24 cellular contexts compared by ENCODE assay signal in the genomic region with DNA sequence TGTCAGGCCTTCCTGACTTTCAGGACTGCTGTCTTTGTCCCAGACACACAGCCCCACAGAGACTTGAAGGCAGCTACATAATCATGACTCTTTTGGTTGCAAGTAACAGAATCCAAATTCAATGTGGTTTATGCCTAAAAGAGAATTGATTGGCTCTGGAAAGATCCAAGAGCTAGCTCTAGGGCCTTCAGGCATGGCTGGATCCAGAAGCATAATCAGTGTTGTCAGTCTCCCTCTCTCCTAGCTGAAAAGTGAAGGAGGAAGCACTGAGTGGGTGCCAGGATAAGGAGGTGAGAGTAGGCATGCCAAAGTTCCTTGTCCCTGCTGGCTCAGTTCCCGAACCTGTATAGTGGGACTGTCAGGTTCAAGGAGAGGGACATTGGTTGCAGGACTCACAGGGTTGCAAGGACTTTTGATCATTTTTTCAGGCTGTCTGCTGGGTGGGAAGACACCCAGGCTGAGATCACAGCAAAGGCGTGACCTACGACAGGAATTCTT. TPM values are rescaled to one million over a fixed set of nuclear protein-coding genes. Genes with fewer than 3 reads are reported as not detected.
A peak's percentile ranks its signal among the peaks of the same experiment; 100 is the strongest.
DNase-seq lines count a peak whose midpoint lies in the region; ATAC-seq, FAIRE-seq and TF ChIP-seq lines count a peak whose summit lies in the region.
"Had no signal": no experiment of that assay in that cellular context is flagged by ENCODE, and none has a peak within 500 bp of the region (broad histone marks: within the 10 kb centered on the region; RNA-seq: fewer than 3 reads in every experiment).

No MANE protein-coding gene starts in this region.

- H3K4me1 ChIP-seq in body of pancreas, result peaks cover 54% of the 10 kb centered on the region
- H3K4me1 ChIP-seq in mesendoderm (ENCODE audit: control insufficient read depth, low read depth, low read length), result peaks cover 9% of the 10 kb centered on the region
- H3K4me1 ChIP-seq in pancreas, result peaks cover 18 to 31% (median 30%) of the 10 kb centered on the region in 3 donors
- H3K4me1 ChIP-seq in CD8-positive, alpha-beta T cell (ENCODE audit: insufficient read depth, low read length), result no peaks in the 10 kb centered on the region
- H3K4me1 ChIP-seq: BE2C, Caco-2 had no signal

- H3K9ac ChIP-seq in mesendoderm (ENCODE audit: low read length), result no peak overlapping the region
- H3K9ac ChIP-seq: BLaER1 had no signal

- H2BK5ac ChIP-seq in mesendoderm (ENCODE audit: low read length), result peak overlapping the region; percentile 79

- H3K27me3 ChIP-seq in body of pancreas, result no peaks in the 10 kb centered on the region
- no peaks in the 10 kb centered on the region for H3K27me3 ChIP-seq in mesendoderm (ENCODE audit: insufficient read depth, low read length, poor library complexity)
- H3K27me3 ChIP-seq in pancreas, result no peaks in the 10 kb centered on the region
- H3K27me3 ChIP-seq in CD8-positive, alpha-beta T cell (ENCODE audit: insufficient read depth, low read length), result no peaks in the 10 kb centered on the region
- H3K27me3 ChIP-seq: BE2C, BLaER1 had no signal

- H3K9me3 ChIP-seq in body of pancreas, result no peaks in the 10 kb centered on the region
- H3K9me3 ChIP-seq in pancreas, result no peaks in the 10 kb centered on the region
- H3K9me3 ChIP-seq in CD8-positive, alpha-beta T cell (ENCODE audit: low read length), result no peaks in the 10 kb centered on the region
- H3K9me3 ChIP-seq: BE2C had no signal

- CTCF ChIA-PET in CD8-positive, alpha-beta T cell (lab: Charles Lee), result interaction anchor here (1.2 to 1.6 kb wide), 2 partner anchors 9 to 12 kb away, joined by 3 to 8 read pairs; no protein-coding TSS in a partner anchor

- DNase-seq in body of pancreas (peak; percentile 49 to 70 (median 65)), mesendoderm (no peak), pancreas (peak in 2 of 6 donors; percentile 34 to 50)
- DNase-seq in CD8-positive, alpha-beta T cell, result no peak
- DNase-seq: 8988T; ACHN; BE2C; C1 segment of cervical spinal cord; Caco-2; Calu3; CD4-positive, alpha-beta memory T cell; CD4-positive, CD25-positive, alpha-beta regulatory T cell; DMS79 treated with DMSO at 0.1 percent for 48 hours; GF-D8 had no signal

- H3K56ac ChIP-seq in mesendoderm (ENCODE audit: low read length), result peak overlapping the region; percentile 68

- no peaks in the 10 kb centered on the region for H3K27me3 Mint-ChIP-seq in CD8-positive, alpha-beta T cell (ENCODE audit: low read depth)
- H3K27me3 Mint-ChIP-seq: CD4-positive, alpha-beta memory T cell; CD4-positive, CD25-positive, alpha-beta regulatory T cell had no signal

- H3K4me3 Mint-ChIP-seq in CD8-positive, alpha-beta T cell, result no peak overlapping the region
- H3K4me3 Mint-ChIP-seq: CD14-positive monocyte; CD4-positive, alpha-beta memory T cell had no signal

- H2BK15ac ChIP-seq in mesendoderm (replicated peaks; ENCODE audit: low read depth), result no peak overlapping the region

- no peak overlapping the region for H3K4ac ChIP-seq in mesendoderm (ENCODE audit: low read depth, low read length)

- no peaks in the 10 kb centered on the region for H3K9me3 Mint-ChIP-seq in CD8-positive, alpha-beta T cell
- H3K9me3 Mint-ChIP-seq: CD4-positive, alpha-beta memory T cell had no signal

- no peak overlapping the region for H3K18ac ChIP-seq in mesendoderm (ENCODE audit: low read length)

- no peaks in the 10 kb centered on the region for H3K36me3 Mint-ChIP-seq in CD8-positive, alpha-beta T cell

- H3K23ac ChIP-seq in mesendoderm (ENCODE audit: low read length), result no peak overlapping the region

- H3K79me1 ChIP-seq in mesendoderm (ENCODE audit: low read length), result no peaks in the 10 kb centered on the region

- H3K27ac Mint-ChIP-seq in CD8-positive, alpha-beta T cell, result no peak overlapping the region
- H3K27ac Mint-ChIP-seq: CD14-positive monocyte; CD4-positive, CD25-positive, alpha-beta regulatory T cell had no signal

- H3K4me2 ChIP-seq in mesendoderm (ENCODE audit: low read length), result no peak overlapping the region
- H3K4me2 ChIP-seq: BLaER1 had no signal

- no peak overlapping the region for H4K8ac ChIP-seq in mesendoderm (ENCODE audit: low read depth, low read length)

- TF ChIP-seq CTCF in body of pancreas (IDR thresholded peaks at IDR 0.05), result no peak
- TF ChIP-seq CTCF in pancreas (IDR thresholded peaks at IDR 0.05), result no peak
- TF ChIP-seq CTCF in CD8-positive, alpha-beta T cell (IDR thresholded peaks at IDR 0.05), result no peak

- 63 to 95% methylated on average over 3 of the region's 3 CpGs for WGBS in body of pancreas, 2 donors
- WGBS in mesendoderm (ENCODE audit: extremely low coverage, insufficient coverage, low lambda C conversion rate), result no CpG with 5 or more reads among the region's 3 CpGs
- WGBS in pancreas, 2 donors, result 52 to 53% methylated on average over 3 of the region's 3 CpGs

- H3K4me3 ChIP-seq in body of pancreas (no peak overlapping the region), mesendoderm (ENCODE audit: low read length) (no peak overlapping the region), pancreas (peak overlapping the region in 2 of 4 donors; percentile 15 to 38)
- no peak overlapping the region for H3K4me3 ChIP-seq in CD8-positive, alpha-beta T cell (ENCODE audit: low read depth, low read length)
- H3K4me3 ChIP-seq: BLaER1 had no signal

- no peak for TF ChIP-seq POLR2A in body of pancreas (IDR thresholded peaks at IDR 0.05)

- no peak overlapping the region for H2BK120ac ChIP-seq in mesendoderm (ENCODE audit: low read depth, low read length)

- FAIRE-seq in pancreas (lab: Jason Lieb, UNC), result no peak
- FAIRE-seq: A204.1, D721Med, G401.6, GM12891, GM19239 had no signal

- H4K5ac ChIP-seq in mesendoderm (ENCODE audit: low read length), result no peak overlapping the region

- H3K36me3 ChIP-seq in body of pancreas (replicated peaks in 1 of 2; ENCODE audit: insufficient read depth in 1 of 2, low read depth in 2 of 2) (no peaks in the 10 kb centered on the region), mesendoderm (ENCODE audit: control insufficient read depth, insufficient read depth, low read length) (no peaks in the 10 kb centered on the region), pancreas (no peaks in the 10 kb centered on the region)
- H3K36me3 ChIP-seq in CD8-positive, alpha-beta T cell (ENCODE audit: insufficient read depth, low read length), result no peaks in the 10 kb centered on the region
- H3K36me3 ChIP-seq: BE2C, BLaER1 had no signal

- H2AK5ac ChIP-seq in mesendoderm (ENCODE audit: low read length), result peak overlapping the region; percentile 85

- no peak for ATAC-seq in body of pancreas
- peak in 1 of 4 donors; percentile 1 for ATAC-seq in pancreas
- no peak for ATAC-seq in HG02763 (IDR thresholded peaks at IDR 0.05; ENCODE audit: unreplicated experiment)
- ATAC-seq in CD8-positive, alpha-beta T cell, result no peak

- intact Hi-C loops in body of pancreas (cut with DNase I), result no loop called here
- intact Hi-C loops in pancreas (cut with DNase I), result no loop called here
- intact Hi-C loops in CD8-positive, alpha-beta T cell (cut with DNase I, micrococcal nuclease), result no loop called here

- H3K4me1 Mint-ChIP-seq in CD8-positive, alpha-beta T cell (ENCODE audit: low read depth), result no peaks in the 10 kb centered on the region
- H3K4me1 Mint-ChIP-seq: CD4-positive, CD25-positive, alpha-beta regulatory T cell had no signal

- H3K27ac ChIP-seq in body of pancreas (peak overlapping the region in 3 of 4 donors; percentile 57 to 82 (median 78)), mesendoderm (ENCODE audit: low read depth, low read length) (no peak overlapping the region), pancreas (peak overlapping the region in 3 of 4 donors; percentile 22 to 64 (median 58))
- H3K27ac ChIP-seq in CD8-positive, alpha-beta T cell (ENCODE audit: low read depth, low read length), result no peak overlapping the region
- H3K27ac ChIP-seq: BLaER1 had no signal

- no peaks in the 10 kb centered on the region for H3K79me2 ChIP-seq in mesendoderm (ENCODE audit: control insufficient read depth, insufficient read depth, low read length)

- POLR2A ChIA-PET in CD8-positive, alpha-beta T cell (lab: Charles Lee), result no interaction called here

RNA-seq across cellular contexts. Expression of a gene that starts 25.5 kb away (rescaled TPM):
- 1 to 10 TPM in 1 of 2 donors, under 1 TPM in 1; 0.99 to 2.1 TPM for total RNA-seq in body of pancreas
- polyA plus RNA-seq in mesendoderm (2013, experiment 1 of 2), result not detected
- not detected for polyA plus RNA-seq in mesendoderm (2013, experiment 2 of 2)
- 1 to 10 TPM in 2 of 6 donors, under 1 TPM in 4; 0.09 to 2.8 (median 0.55) TPM for total RNA-seq in pancreas
- under 1 TPM; 0.40 to 0.57 TPM for polyA plus RNA-seq in pancreas
- 10 to 100 TPM; 18.6 to 20.1 TPM for total RNA-seq in CD8-positive, alpha-beta T cell
- total RNA-seq: A673, Caco-2, Calu3 had no signal
- polyA plus RNA-seq: AG04450 had no signal

RNA-seq across cellular contexts. Expression of a gene that starts 37.8 kb away (rescaled TPM):
- 1 to 10 TPM in 1 of 2 donors, under 1 TPM in 1; 0.33 to 1.8 TPM for total RNA-seq in body of pancreas
- 0.14 TPM for polyA plus RNA-seq in mesendoderm (2013, experiment 1 of 2)
- 0.14 TPM for polyA plus RNA-seq in mesendoderm (2013, experiment 2 of 2)
- total RNA-seq in pancreas, result 1 to 10 TPM in 2 of 6 donors, under 1 TPM in 4; 0.08 to 2.1 (median 0.38) TPM
- under 1 TPM; 0.19 TPM for polyA plus RNA-seq in pancreas
- under 1 TPM; 0.86 to 0.90 TPM for total RNA-seq in CD8-positive, alpha-beta T cell
- total RNA-seq: A673 had no signal
- polyA plus RNA-seq: AG04450 had no signal

Comparison
In these comparisons a context has a peak if more than half of its experiments do, and no peak if none do; other contexts are left out.
1. DNase-seq: peak in body of pancreas (4 of 4); none in mesendoderm (single experiment) and CD8-positive, alpha-beta T cell (0 of 7).
2. H3K27ac ChIP-seq: peak in body of pancreas (3 of 4) and pancreas (3 of 4); none in mesendoderm (single experiment) and CD8-positive, alpha-beta T cell (single experiment).
3. RNA of a gene that starts 25.5 kb away (total RNA-seq): 18.6 to 20.1 TPM in CD8-positive, alpha-beta T cell; 0.99 to 2.1 TPM in body of pancreas and 0.09 to 2.8 TPM in pancreas; every median in the first group is over 4 times any median in the second.